ENCODE assay signal across 12 cellular contexts in the genomic region with DNA sequence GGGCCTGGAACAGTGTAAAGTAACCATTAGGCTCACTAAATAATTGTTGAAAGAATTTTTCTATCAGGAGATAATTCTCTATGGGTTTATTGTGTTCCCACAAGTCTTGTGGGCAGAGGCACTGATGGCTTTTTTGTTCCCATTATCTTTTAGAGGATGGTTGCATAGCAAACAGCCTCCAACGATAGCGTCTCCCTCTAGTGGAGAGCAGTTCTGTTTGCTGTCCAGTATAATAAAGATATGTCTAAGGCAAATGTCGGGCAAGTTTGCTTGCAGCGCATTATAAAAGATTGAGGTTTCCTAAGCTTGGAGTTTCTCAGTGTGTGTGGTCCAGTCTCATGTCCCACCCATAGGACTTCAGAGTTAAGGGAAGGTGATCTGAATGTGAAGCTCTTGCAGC. TPM values are rescaled to one million over a fixed set of nuclear protein-coding genes. Genes with fewer than 3 reads are reported as not detected.
DNase-seq lines count a peak whose midpoint lies in the region; ATAC-seq and TF ChIP-seq lines count a peak whose summit lies in the region.
"Had no signal": no experiment of that assay in that cellular context is flagged by ENCODE, and none has a peak within 500 bp of the region (broad histone marks: within the 10 kb centered on the region; RNA-seq: fewer than 3 reads in every experiment).

No MANE protein-coding gene starts in this region.

- no peak overlapping the region for H2AK5ac ChIP-seq in neuronal stem cell (ENCODE audit: low read depth, low read length)

- H3K27ac Mint-ChIP-seq in MCF 10A (ENCODE audit: low read depth, unreplicated experiment): no peak overlapping the region

- H3K27me3 Mint-ChIP-seq in MCF 10A (ENCODE audit: insufficient read depth, unreplicated experiment): peaks cover 20% of the 10 kb centered on the region

- no peak overlapping the region for H3K23ac ChIP-seq in neuronal stem cell (ENCODE audit: low read depth, low read length, poor library complexity)

- H3K4me2 ChIP-seq in neuronal stem cell (ENCODE audit: insufficient read depth, low read length, poor library complexity, severe bottlenecking): no peak overlapping the region

- H3K27ac ChIP-seq in breast epithelium: no peak overlapping the region
- H3K27ac ChIP-seq in brain microvascular endothelial cell: no peak overlapping the region
- no peak overlapping the region for H3K27ac ChIP-seq in neuronal stem cell (replicated peaks; ENCODE audit: low read length)
- H3K27ac ChIP-seq: colonic mucosa had no signal

- H3K18ac ChIP-seq in neuronal stem cell (ENCODE audit: low read length): no peak overlapping the region

- peaks cover 0 to 11% of the 10 kb centered on the region in 2 donors for H3K4me1 ChIP-seq in breast epithelium
- no peaks in the 10 kb centered on the region for H3K4me1 ChIP-seq in neuronal stem cell (ENCODE audit: control insufficient read depth in 2 of 2, insufficient read depth in 1 of 2, low read depth in 1 of 2, low read length in 2 of 2)
- H3K4me1 ChIP-seq: Caco-2, colonic mucosa had no signal

- no peak overlapping the region for H2BK120ac ChIP-seq in neuronal stem cell (ENCODE audit: low read depth, low read length)

- no peaks in the 10 kb centered on the region for H3K79me1 ChIP-seq in neuronal stem cell (ENCODE audit: low read depth, low read length)

- H3K36me3 ChIP-seq in breast epithelium: no peaks in the 10 kb centered on the region
- no peaks in the 10 kb centered on the region for H3K36me3 ChIP-seq in brain microvascular endothelial cell (replicated peaks)
- H3K36me3 ChIP-seq in neuronal stem cell (replicated peaks in 1 of 2; ENCODE audit: control insufficient read depth in 2 of 2, insufficient read depth in 2 of 2, low read length in 2 of 2): no peaks in the 10 kb centered on the region
- H3K36me3 ChIP-seq: colonic mucosa had no signal

- H4K91ac ChIP-seq in neuronal stem cell (ENCODE audit: low read depth, low read length, poor library complexity): no peak overlapping the region

- H3K14ac ChIP-seq in neuronal stem cell (ENCODE audit: low read length): no peak overlapping the region

- TF ChIP-seq POLR2A in breast epithelium (IDR thresholded peaks at IDR 0.05) (no peak), NB4 (IDR thresholded peaks at IDR 0.05; ENCODE audit: extremely low read depth, insufficient read length) (no peak)

- TF ChIP-seq CTCF in MCF 10A (IDR thresholded peaks at IDR 0.05; ENCODE audit: unreplicated experiment) (peak; percentile 8), breast epithelium (IDR thresholded peaks at IDR 0.05) (no peak), NB4 (IDR thresholded peaks at IDR 0.05; ENCODE audit: low read depth, low read length) (peak; percentile 58), brain microvascular endothelial cell (IDR thresholded peaks at IDR 0.05; ENCODE audit: low read depth, low read length, missing control alignments) (peak; percentile 52), retinal pigment epithelial cell (conservative IDR thresholded peaks at IDR 0.05; ENCODE audit: low read depth, low read length) (peak; percentile 58)

- H3K27me3 ChIP-seq in breast epithelium (peaks cover 0 to 61% of the 10 kb centered on the region in 2 donors), brain microvascular endothelial cell (replicated peaks) (peaks cover 18% of the 10 kb centered on the region), neuronal stem cell (ENCODE audit: control insufficient read depth in 3 of 3, insufficient read depth in 3 of 3, low read depth in 1 of 3, low read length in 3 of 3) (peaks cover 14 to 95% (median 61%) of the 10 kb centered on the region in 3 experiments)

- BruUV-seq in MCF 10A (replicated peaks; lab: Mats Ljungman, UMichigan): no TSS peak

- POLR2A ChIA-PET in MCF 10A (lab: Yijun Ruan, JAX): interaction anchor here (0.6 kb wide), 1 partner anchor 343 kb away, joined by 3 read pairs; no protein-coding TSS in a partner anchor

- no CpG with 5 or more reads among the region's 4 CpGs for WGBS in neuronal stem cell (ENCODE audit: extremely low coverage in 2 of 2, insufficient read length in 2 of 2, insufficient replicate concordance in 1 of 2), 2 donors

- in situ Hi-C loops in brain microvascular endothelial cell (cut with HindIII; ENCODE audit: low pct_ligation_motif_present, low sequenced_read_pairs): no loop called here

- intact Hi-C loops in MCF 10A (cut with micrococcal nuclease) (no loop called here), breast epithelium (cut with DNase I; ENCODE audit: low total_unique reads) (loop anchor here (5.0 kb wide), 1 partner anchor 992 kb away; no protein-coding TSS in a partner anchor)

- no peaks in the 10 kb centered on the region for H3K4me1 Mint-ChIP-seq in MCF 10A (ENCODE audit: insufficient read depth, unreplicated experiment)

- H2BK12ac ChIP-seq in neuronal stem cell (ENCODE audit: low read length): no peak overlapping the region

- no peak for ATAC-seq in HG03457 (IDR thresholded peaks at IDR 0.05; ENCODE audit: unreplicated experiment)
- ATAC-seq in GM19463 (IDR thresholded peaks at IDR 0.05; ENCODE audit: unreplicated experiment): no peak

- no peaks in the 10 kb centered on the region for H3K36me3 Mint-ChIP-seq in MCF 10A (ENCODE audit: insufficient read depth, unreplicated experiment)

- H4K8ac ChIP-seq in neuronal stem cell (ENCODE audit: low read depth, low read length): no peak overlapping the region

- H2BK5ac ChIP-seq in neuronal stem cell (ENCODE audit: low read length): no peak overlapping the region

- no peak overlapping the region for H2BK15ac ChIP-seq in neuronal stem cell (ENCODE audit: low read length)

- H2AFZ ChIP-seq in neuronal stem cell (ENCODE audit: low read length): no peak overlapping the region

- H3K4ac ChIP-seq in neuronal stem cell (ENCODE audit: low read length): no peak overlapping the region

- H3K9me3 ChIP-seq in breast epithelium (no peaks in the 10 kb centered on the region), neuronal stem cell (replicated peaks in 1 of 2; ENCODE audit: control insufficient read depth in 2 of 2, insufficient read depth in 1 of 2, low read depth in 1 of 2, low read length in 2 of 2) (no peaks in the 10 kb centered on the region)
- H3K9me3 ChIP-seq: Caco-2, colonic mucosa had no signal

- H3K9ac ChIP-seq in neuronal stem cell (ENCODE audit: low read depth, low read length, poor library complexity): no peak overlapping the region

- H3K9me3 Mint-ChIP-seq in MCF 10A (ENCODE audit: unreplicated experiment): no peaks in the 10 kb centered on the region

- DNase-seq in MCF 10A (ENCODE audit: unreplicated experiment) (no peak), breast epithelium (ENCODE audit: low spot score in 2 of 2) (no peak), NB4 (ENCODE audit: low read depth) (peak; percentile 24), brain microvascular endothelial cell (no peak), retinal pigment epithelial cell (ENCODE audit: low read depth) (no peak), neuronal stem cell (ENCODE audit: low spot score) (no peak)
- DNase-seq: activated CD8-positive, alpha-beta memory T cell treated with anti-CD3 and anti-CD28 coated beads, Interleukin-2, amount 50 U/mL, for 48 hours; colonic mucosa had no signal

- CTCF ChIA-PET in MCF 10A (lab: Yijun Ruan, JAX): no interaction called here

- H3K4me3 ChIP-seq in breast epithelium (no peak overlapping the region), NB4 (ENCODE audit: low read depth, low read length) (no peak overlapping the region), brain microvascular endothelial cell (ENCODE audit: low read depth, low read length) (no peak overlapping the region), retinal pigment epithelial cell (ENCODE audit: low read length) (no peak overlapping the region), neuronal stem cell (ENCODE audit: low read length in 2 of 2) (no peak overlapping the region)
- H3K4me3 ChIP-seq: colonic mucosa had no signal

- H3K4me3 Mint-ChIP-seq in MCF 10A (ENCODE audit: unreplicated experiment): no peak overlapping the region

RNA-seq across cellular contexts. Expression of gene SLC6A17, which starts 1.3 kb away (rescaled TPM):
- total RNA-seq in MCF 10A (2022): 0.20 TPM in 1 of 2 replicates, not detected in the other
- under 1 TPM; under 0.01 to 0.29 (median under 0.01) TPM for total RNA-seq in breast epithelium
- polyA plus RNA-seq in neuronal stem cell (2013, experiment 1 of 2): 0.11 TPM
- 0.07 TPM for polyA plus RNA-seq in neuronal stem cell (2013, experiment 2 of 2)
- total RNA-seq: Caco-2, pulmonary artery endothelial cell had no signal

RNA-seq across cellular contexts. Expression of gene UBL4B, which starts 36.7 kb away (rescaled TPM):
- total RNA-seq in MCF 10A (2022) (not detected in 2 replicates), breast epithelium (1 to 10 TPM in 1 of 3 donors, under 1 TPM in 2; 0.29 to 1.6 (median 0.96) TPM)
- polyA plus RNA-seq in neuronal stem cell (2013, experiment 1 of 2): not detected
- not detected for polyA plus RNA-seq in neuronal stem cell (2013, experiment 2 of 2)
- total RNA-seq: Caco-2, colonic mucosa, pulmonary artery endothelial cell had no signal

Comparison
In these comparisons a context has a peak if more than half of its experiments do, and no peak if none do; other contexts are left out.
1. CTCF ChIP-seq: peak in MCF 10A (single experiment), NB4 (single experiment), brain microvascular endothelial cell (single experiment) and retinal pigment epithelial cell (single experiment); none in breast epithelium (0 of 3).